8 cellular contexts compared by ENCODE assay signal in genomic region chr1:155134858-155135415, GRCh38. TPM values are rescaled to one million over a fixed set of nuclear protein-coding genes. Genes with fewer than 3 reads are reported as not detected.
DNase-seq lines count a peak whose midpoint lies in the region; ATAC-seq and TF ChIP-seq lines count a peak whose summit lies in the region.

No MANE protein-coding gene starts in this region.

- TF ChIP-seq CTCF in AG09309 (IDR thresholded peaks at IDR 0.05; ENCODE audit: control insufficient read depth, insufficient read depth, low read depth, low read length, missing control alignments): no peak

- peak overlapping the region; percentile 46 for H3K4ac ChIP-seq in mesendoderm (ENCODE audit: low read depth, low read length)

- DNase-seq in AG09309 (ENCODE audit: low read depth) (peak; percentile 79), GOT3 (lab: John Stamatoyannopoulos, UW) (peak; percentile 46), NCI-H460 (ENCODE audit: extremely low read depth, low read depth) (peak; percentile 89), mesendoderm (peak; percentile 91)
- peak; percentile 73 to 77 for DNase-seq in activated CD4-positive, alpha-beta T cell treated with anti-CD3 and anti-CD28 coated beads, Interleukin-2, amount 50 U/mL, for 4 hours
- peak; percentile 56 to 67 for DNase-seq in stimulated activated CD8-positive, alpha-beta memory T cell treated with anti-CD3 and anti-CD28 coated beads, Interleukin-2, amount 100 ng/mL, for 48 hours (ENCODE audit: low read depth in 2 of 2)

- no peak overlapping the region for H4K5ac ChIP-seq in mesendoderm (ENCODE audit: low read length)

- H3K27me3 ChIP-seq in endocrine pancreas (ENCODE audit: control insufficient read depth, insufficient read depth, low read length): no peaks in the 10 kb centered on the region
- no peaks in the 10 kb centered on the region for H3K27me3 ChIP-seq in mesendoderm (ENCODE audit: insufficient read depth, low read length, poor library complexity)

- peak overlapping the region; percentile 22 for H3K18ac ChIP-seq in mesendoderm (ENCODE audit: low read length)

- no peak overlapping the region for H2BK15ac ChIP-seq in mesendoderm (replicated peaks; ENCODE audit: low read depth)

- no peak overlapping the region for H4K8ac ChIP-seq in mesendoderm (ENCODE audit: low read depth, low read length)

- H3K9me3 ChIP-seq in endocrine pancreas (ENCODE audit: control insufficient read depth, low read length): no peaks in the 10 kb centered on the region

- H3K4me2 ChIP-seq in mesendoderm (ENCODE audit: low read length): peak overlapping the region; percentile 56

- H3K4me1 ChIP-seq in endocrine pancreas (ENCODE audit: control insufficient read depth, insufficient read depth, low read length) (no peaks in the 10 kb centered on the region), mesendoderm (ENCODE audit: control insufficient read depth, low read depth, low read length) (peaks cover 4% of the 10 kb centered on the region)

- ATAC-seq in HG02759 (IDR thresholded peaks at IDR 0.05; ENCODE audit: unreplicated experiment): no peak

- H3K23ac ChIP-seq in mesendoderm (ENCODE audit: low read length): no peak overlapping the region

- peak overlapping the region; percentile 94 for H3K56ac ChIP-seq in mesendoderm (ENCODE audit: low read length)

- no peak overlapping the region for H2AK5ac ChIP-seq in mesendoderm (ENCODE audit: low read length)

- H2BK5ac ChIP-seq in mesendoderm (ENCODE audit: low read length): no peak overlapping the region

- H3K4me3 ChIP-seq in AG09309 (ENCODE audit: control insufficient read depth, low read depth, low read length) (peak overlapping the region; percentile 66), endocrine pancreas (ENCODE audit: control insufficient read depth, insufficient read depth, low read length) (peak overlapping the region; percentile 71), mesendoderm (ENCODE audit: low read length) (peak overlapping the region; percentile 55)

- peak overlapping the region; percentile 81 for H3K9ac ChIP-seq in endocrine pancreas (ENCODE audit: control insufficient read depth, insufficient read depth, low read length)
- H3K9ac ChIP-seq in mesendoderm (ENCODE audit: low read length): peak overlapping the region; percentile 82

- no peak overlapping the region for H2BK120ac ChIP-seq in mesendoderm (ENCODE audit: low read depth, low read length)

- no peaks in the 10 kb centered on the region for H3K79me2 ChIP-seq in mesendoderm (ENCODE audit: control insufficient read depth, insufficient read depth, low read length)

- WGBS in mesendoderm (ENCODE audit: extremely low coverage, insufficient coverage, low lambda C conversion rate): no CpG with 5 or more reads among the region's 18 CpGs

- H3K27ac ChIP-seq in mesendoderm (ENCODE audit: low read depth, low read length): peak overlapping the region; percentile 91

- peaks cover 9% of the 10 kb centered on the region for H3K79me1 ChIP-seq in mesendoderm (ENCODE audit: low read length)

- H3K36me3 ChIP-seq in endocrine pancreas (ENCODE audit: control insufficient read depth, insufficient read depth, low read length): no peaks in the 10 kb centered on the region
- H3K36me3 ChIP-seq in mesendoderm (ENCODE audit: control insufficient read depth, insufficient read depth, low read length): no peaks in the 10 kb centered on the region

RNA-seq across cellular contexts. Expression of gene SLC50A1, which starts 0.7 kb away (rescaled TPM):
- total RNA-seq in NCI-H460 (2014; rRNA removed; shearing (Covaris generic)): 49.7 and 53.4 TPM in 2 replicates
- 40.9 and 45.2 TPM in 2 replicates for polyA plus RNA-seq in NCI-H460 (2014; cell fraction: nucleus; rRNA removed)
- 23.4 TPM for polyA plus RNA-seq in mesendoderm (2013, experiment 1 of 2)
- 22.4 TPM for polyA plus RNA-seq in mesendoderm (2013, experiment 2 of 2)

RNA-seq across cellular contexts. Expression of gene DPM3, which starts 5.4 kb away (rescaled TPM):
- 49.8 and 50.9 TPM in 2 replicates for total RNA-seq in NCI-H460 (2014; rRNA removed; shearing (Covaris generic))
- 35.9 and 112 TPM in 2 replicates for polyA plus RNA-seq in NCI-H460 (2014; cell fraction: nucleus; rRNA removed)
- 84.8 TPM for polyA plus RNA-seq in mesendoderm (2013, experiment 1 of 2)
- 79.1 TPM for polyA plus RNA-seq in mesendoderm (2013, experiment 2 of 2)

RNA-seq across cellular contexts. Expression of gene EFNA1, which starts 7.3 kb away (rescaled TPM):
- 18.1 and 22.3 TPM in 2 replicates for total RNA-seq in NCI-H460 (2014; rRNA removed; shearing (Covaris generic))
- polyA plus RNA-seq in NCI-H460 (2014; cell fraction: nucleus; rRNA removed): 59.4 and 68.9 TPM in 2 replicates
- 2.2 TPM for polyA plus RNA-seq in mesendoderm (2013, experiment 1 of 2)
- 1.9 TPM for polyA plus RNA-seq in mesendoderm (2013, experiment 2 of 2)

RNA-seq across cellular contexts. Expression of gene KRTCAP2, which starts 38.2 kb away (rescaled TPM):
- total RNA-seq in NCI-H460 (2014; rRNA removed; shearing (Covaris generic)): 454 and 476 TPM in 2 replicates
- 98.4 and 132 TPM in 2 replicates for polyA plus RNA-seq in NCI-H460 (2014; cell fraction: nucleus; rRNA removed)
- polyA plus RNA-seq in mesendoderm (2013, experiment 1 of 2): 196 TPM
- polyA plus RNA-seq in mesendoderm (2013, experiment 2 of 2): 199 TPM

RNA-seq across cellular contexts. Expression of gene TRIM46, which starts 38.7 kb away (rescaled TPM):
- total RNA-seq in NCI-H460 (2014; rRNA removed; shearing (Covaris generic)): 0.27 and 0.43 TPM in 2 replicates
- polyA plus RNA-seq in NCI-H460 (2014; cell fraction: nucleus; rRNA removed): 1.5 and 3.2 TPM in 2 replicates
- polyA plus RNA-seq in mesendoderm (2013, experiment 1 of 2): 1.8 TPM
- 2.0 TPM for polyA plus RNA-seq in mesendoderm (2013, experiment 2 of 2)
